Comparison of ENCODE assay signal across 8 cellular contexts in the genomic region with DNA sequence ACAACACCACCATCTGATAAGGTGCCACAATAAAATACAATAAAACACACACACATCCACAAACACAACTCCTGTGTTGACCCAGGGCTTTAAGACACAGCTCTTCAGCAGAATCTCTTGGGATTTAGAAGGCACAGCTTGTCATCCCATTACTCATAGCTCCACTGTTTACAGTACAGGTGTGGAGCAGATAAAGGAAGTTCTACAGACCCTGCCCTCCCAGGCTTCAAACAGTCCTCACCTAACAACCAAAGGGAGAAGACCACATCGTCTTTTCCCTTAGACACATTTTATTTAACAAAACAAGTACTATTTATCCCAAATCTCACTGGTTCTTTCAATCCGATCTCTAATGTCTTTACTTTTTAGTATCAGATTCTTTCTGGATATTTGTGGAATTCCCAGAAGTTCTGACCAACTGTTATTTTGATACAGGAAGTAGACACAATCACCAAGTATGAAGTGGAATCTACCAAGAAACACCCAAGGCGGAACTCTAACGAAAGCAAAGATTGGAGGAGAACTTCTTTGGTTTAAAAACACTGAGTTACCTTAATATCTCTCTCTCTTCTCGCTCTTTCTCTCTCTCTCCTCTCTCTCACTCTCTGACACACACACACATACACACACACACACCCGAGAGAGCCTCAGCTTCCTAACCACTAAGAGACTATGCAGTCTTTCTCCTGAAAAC.
A peak's percentile ranks its signal among the peaks of the same experiment; 100 is the strongest.
DNase-seq lines count a peak whose midpoint lies in the region; ATAC-seq and TF ChIP-seq lines count a peak whose summit lies in the region.

No MANE protein-coding gene starts in this region.

- peak overlapping the region in 2 of 3 experiments; percentile 9 to 13 for H3K27ac Mint-ChIP-seq in nephron

- H3K9me3 ChIP-seq in WERI-Rb-1 (ENCODE audit: severe bottlenecking): no peaks in the 10 kb centered on the region

- TF ChIP-seq POLR2A in NB4 (IDR thresholded peaks at IDR 0.05; ENCODE audit: extremely low read depth, insufficient read length): no peak

- H3K9me3 Mint-ChIP-seq in nephron: no peaks in the 10 kb centered on the region

- ATAC-seq in HG03460 (IDR thresholded peaks at IDR 0.05; ENCODE audit: unreplicated experiment): no peak

- no peak overlapping the region for H3K4me3 Mint-ChIP-seq in nephron

- H3K4me3 ChIP-seq in NB4 (ENCODE audit: low read depth, low read length) (peak overlapping the region; percentile 47), WERI-Rb-1 (ENCODE audit: low read depth, low read length) (no peak overlapping the region)

- H3K27me3 ChIP-seq in WERI-Rb-1 (ENCODE audit: insufficient read depth, low read depth, severe bottlenecking): no peaks in the 10 kb centered on the region

- TF ChIP-seq CTCF in NB4 (IDR thresholded peaks at IDR 0.05; ENCODE audit: low read depth, low read length) (no peak), nephron (IDR thresholded peaks at IDR 0.05; ENCODE audit: unreplicated experiment in 3 of 3) (no peak), WERI-Rb-1 (IDR thresholded peaks at IDR 0.05; ENCODE audit: low read depth, low read length) (no peak)

- no peaks in the 10 kb centered on the region for H3K36me3 Mint-ChIP-seq in nephron (ENCODE audit: low read depth)

- H3K27ac ChIP-seq in WERI-Rb-1: no peak overlapping the region; the same call in 1 of the 2 replicates

- peaks cover 46% of the 10 kb centered on the region for H3K4me1 Mint-ChIP-seq in nephron

- H3K36me3 ChIP-seq in WERI-Rb-1: no peaks in the 10 kb centered on the region; the same call in 1 of the 2 replicates

- no peaks in the 10 kb centered on the region for H3K27me3 Mint-ChIP-seq in nephron (ENCODE audit: low read depth)

- DNase-seq in NCI-H510A treated with DMSO at 0.1 percent for 48 hours (lab: John Stamatoyannopoulos, UW) (peak; percentile 38), NCI-H510A (lab: John Stamatoyannopoulos, UW) (no peak), NB4 (ENCODE audit: low read depth) (no peak), anterior cingulate cortex (lab: John Stamatoyannopoulos, UW) (no peak), WERI-Rb-1 (no peak)
- peak; percentile 53 for DNase-seq in central memory CD4-positive, alpha-beta T cell

Comparison
In these comparisons a context has a peak if more than half of its experiments do, and no peak if none do; other contexts are left out.
1. DNase-seq: peak in NCI-H510A treated with DMSO at 0.1 percent for 48 hours (single experiment) and central memory CD4-positive, alpha-beta T cell (single experiment); none in NCI-H510A (single experiment), NB4 (single experiment), anterior cingulate cortex (0 of 58) and WERI-Rb-1 (single experiment).